ENCODE assay signal across 8 cellular contexts in genomic region chr20:44908987-44909871, GRCh38. TPM values are rescaled to one million over a fixed set of nuclear protein-coding genes. Genes with fewer than 3 reads are reported as not detected.
A peak's percentile ranks its signal among the peaks of the same experiment; 100 is the strongest.
DNase-seq lines count a peak whose midpoint lies in the region; ATAC-seq and TF ChIP-seq lines count a peak whose summit lies in the region.

No MANE protein-coding gene starts in this region.

- H3K9ac ChIP-seq in HUES6 (ENCODE audit: low read length): peak overlapping the region; percentile 58

- H3K4me3 ChIP-seq in AG09309 (ENCODE audit: control insufficient read depth, low read depth, low read length) (peak overlapping the region; percentile 89), HUES6 (ENCODE audit: low read depth, low read length) (peak overlapping the region; percentile 84), breast epithelium (peak overlapping the region; percentile 55 to 85 (median 80)), muscle layer of duodenum (ENCODE audit: low read depth in 1 of 2, low read length in 2 of 2) (peak overlapping the region; percentile 54 to 67)

- intact Hi-C loops in breast epithelium (cut with DNase I; ENCODE audit: low total_unique reads) (no loop called here), left colon (cut with DNase I, micrococcal nuclease) (no loop called here)

- TF ChIP-seq CTCF in AG09309 (IDR thresholded peaks at IDR 0.05; ENCODE audit: control insufficient read depth, insufficient read depth, low read depth, low read length, missing control alignments) (no peak), breast epithelium (IDR thresholded peaks at IDR 0.05) (no peak)

- peaks cover 58% of the 10 kb centered on the region for H3K36me3 ChIP-seq in HUES6 (ENCODE audit: control insufficient read depth, insufficient read depth, low read length)
- peaks cover 4% of the 10 kb centered on the region for H3K36me3 ChIP-seq in breast epithelium
- peaks cover 31 to 34% of the 10 kb centered on the region in 2 donors for H3K36me3 ChIP-seq in muscle layer of duodenum (ENCODE audit: control insufficient read depth in 1 of 2, insufficient read depth in 2 of 2, low read length in 2 of 2)

- H3K4me1 ChIP-seq in HUES6 (ENCODE audit: control insufficient read depth, insufficient read depth, low read length): peaks cover 14% of the 10 kb centered on the region
- H3K4me1 ChIP-seq in breast epithelium: peaks cover 0 to 3% of the 10 kb centered on the region in 2 donors
- peaks cover 0 to 4% of the 10 kb centered on the region in 2 donors for H3K4me1 ChIP-seq in muscle layer of duodenum (ENCODE audit: control insufficient read depth in 1 of 2, insufficient read depth in 2 of 2, low read length in 2 of 2)

- no peak for ATAC-seq in left colon

- no peak for TF ChIP-seq POLR2A in breast epithelium (IDR thresholded peaks at IDR 0.05)

- DNase-seq in AG09309 (ENCODE audit: low read depth) (no peak), breast epithelium (ENCODE audit: low spot score in 2 of 2) (no peak), left colon (no peak), NCI-H2171 (lab: John Stamatoyannopoulos, UW) (no peak), putamen (ENCODE audit: low spot score) (no peak)
- no peak for DNase-seq in effector CD4-positive, alpha-beta T cell

- H3K27me3 ChIP-seq in HUES6 (ENCODE audit: control insufficient read depth, insufficient read depth, low read length) (no peaks in the 10 kb centered on the region), breast epithelium (no peaks in the 10 kb centered on the region), muscle layer of duodenum (ENCODE audit: low read depth, low read length) (no peaks in the 10 kb centered on the region)

- H3K27ac ChIP-seq in HUES6 (ENCODE audit: low read depth, low read length) (no peak overlapping the region), breast epithelium (peak overlapping the region in 1 of 2 donors; percentile 25), muscle layer of duodenum (ENCODE audit: low read length) (no peak overlapping the region)

- H3K9me3 ChIP-seq in HUES6 (ENCODE audit: control insufficient read depth, insufficient read depth, low read depth, low read length) (no peaks in the 10 kb centered on the region), breast epithelium (no peaks in the 10 kb centered on the region), muscle layer of duodenum (ENCODE audit: control insufficient read depth in 1 of 2, low read length in 2 of 2) (no peaks in the 10 kb centered on the region)

RNA-seq across cellular contexts. Expression of gene PABPC1L, which starts 0.6 kb away (rescaled TPM):
- total RNA-seq in breast epithelium (10 to 100 TPM in 2 of 3 donors, 1 to 10 TPM in 1; 6.9 to 55.3 (median 28.8) TPM), left colon (10 to 100 TPM; 13.2 to 19.8 TPM)

RNA-seq across cellular contexts. Expression of gene YWHAB, which starts 23.7 kb away (rescaled TPM):
- 100 to 1,000 TPM; 125 to 155 (median 139) TPM for total RNA-seq in breast epithelium
- 100 to 1,000 TPM; 250 to 271 TPM for total RNA-seq in left colon

RNA-seq across cellular contexts. Expression of gene TOMM34, which starts 51.0 kb away (rescaled TPM):
- total RNA-seq in breast epithelium (10 to 100 TPM; 14.6 to 21.0 (median 20.3) TPM), left colon (10 to 100 TPM; 11.8 to 13.0 TPM)

RNA-seq across cellular contexts. Expression of gene STK4, which starts 57.1 kb away (rescaled TPM):
- total RNA-seq in breast epithelium (10 to 100 TPM; 33.1 to 35.3 (median 34.7) TPM), left colon (10 to 100 TPM; 26.8 to 32.8 TPM)
